ENCODE assay signal across 2 cellular contexts in genomic region chr13:28283600-28283999, GRCh38.
TF ChIP-seq lines count a peak whose summit lies in the region.

No MANE protein-coding gene starts in this region.

TF ChIP-seq in HepG2, 621 proteins besides CTCF, POLR2A, EP300 and RAD21:
- TF ChIP-seq DPF2 (CRISPR knock-in tag; IDR thresholded peaks at IDR 0.05; ENCODE audit: borderline replicate concordance, low read depth) (no peak), CEBPB (IDR thresholded peaks at IDR 0.05; ENCODE audit: borderline replicate concordance, low read depth, low read length) (peak; percentile 74), ZNF652 (CRISPR knock-in tag; IDR thresholded peaks at IDR 0.05; ENCODE audit: borderline replicate concordance, low read depth) (no peak), ZNF10 (CRISPR knock-in tag; IDR thresholded peaks at IDR 0.05; ENCODE audit: borderline replicate concordance, low read depth) (no peak), ZNF609 (CRISPR knock-in tag; IDR thresholded peaks at IDR 0.05; ENCODE audit: borderline replicate concordance) (no peak), BCL6 (CRISPR knock-in tag; IDR thresholded peaks at IDR 0.05) (no peak)

TF ChIP-seq in H1, 55 proteins besides CTCF, POLR2A, EP300 and RAD21:
- TF ChIP-seq CEBPB (IDR thresholded peaks at IDR 0.05; ENCODE audit: low read depth, low read length) (peak; percentile 40; the same call in 1 of the 2 replicates), GTF2F1 (IDR thresholded peaks at IDR 0.05; ENCODE audit: borderline replicate concordance, low read depth, low read length) (no peak)
TF ChIP-seq in H1: peak in this region for 1.
